ENCODE assay signal across 8 cellular contexts in genomic region chr17:15999141-15999973, GRCh38. TPM values are rescaled to one million over a fixed set of nuclear protein-coding genes. Genes with fewer than 3 reads are reported as not detected.
A peak's percentile ranks its signal among the peaks of the same experiment; 100 is the strongest.
DNase-seq lines count a peak whose midpoint lies in the region; ATAC-seq lines count a peak whose summit lies in the region.

Gene TTC19 (plus strand): TSS chr17:15999824. CDS start chr17:15999849, 25 bp downstream.
Gene ZSWIM7 (minus strand): TSS chr17:15999704. CDS start chr17:15999594, 110 bp downstream.

- peaks cover 14% of the 10 kb centered on the region for H3K79me1 ChIP-seq in mesendoderm (ENCODE audit: low read length)

- peak within 1 kb of the TSS; percentile 97 for H3K23ac ChIP-seq in mesendoderm (ENCODE audit: low read length)

- peak within 1 kb of the TSS; percentile 72 for H3K18ac ChIP-seq in mesendoderm (ENCODE audit: low read length)

- H3K9me3 ChIP-seq in HUES48 (ENCODE audit: control insufficient read depth, insufficient read depth, low read length) (0 out of 2 replicates have a peak, but pooled peaks cover 3% of the 10 kb centered on the region), NT2/D1 (ENCODE audit: insufficient read depth, low read length) (peaks cover 24% of the 10 kb centered on the region), endocrine pancreas (ENCODE audit: control insufficient read depth, low read length) (peaks cover 2% of the 10 kb centered on the region)

- H3K27ac ChIP-seq in HUES48 (ENCODE audit: low read depth, low read length) (peak within 1 kb of the TSS; percentile 97), mesendoderm (ENCODE audit: low read depth, low read length) (peak within 1 kb of the TSS; percentile 96)

- peak; percentile 94 for ATAC-seq in GM21423 (IDR thresholded peaks at IDR 0.05; ENCODE audit: unreplicated experiment)

- H3K4me2 ChIP-seq in mesendoderm (ENCODE audit: low read length): peak within 1 kb of the TSS; percentile 89

- H3K4ac ChIP-seq in mesendoderm (ENCODE audit: low read depth, low read length): peak within 1 kb of the TSS; percentile 58

- peaks cover 20% of the 10 kb centered on the region for H3K79me2 ChIP-seq in mesendoderm (ENCODE audit: control insufficient read depth, insufficient read depth, low read length)

- no peaks in the 10 kb centered on the region for H3K27me3 ChIP-seq in HUES48 (ENCODE audit: control insufficient read depth, insufficient read depth, low read length)
- no peaks in the 10 kb centered on the region for H3K27me3 ChIP-seq in NT2/D1 (ENCODE audit: insufficient read depth, insufficient read length)
- no peaks in the 10 kb centered on the region for H3K27me3 ChIP-seq in endocrine pancreas (ENCODE audit: control insufficient read depth, insufficient read depth, low read length)
- no peaks in the 10 kb centered on the region for H3K27me3 ChIP-seq in mesendoderm (ENCODE audit: insufficient read depth, low read length, poor library complexity)

- DNase-seq in D341Med (ENCODE audit: low spot score) (peak; percentile 93), NT2/D1 (ENCODE audit: low read depth, low spot score) (peak; percentile 91), mesendoderm (peak; percentile 98)
- DNase-seq in activated CD8-positive, alpha-beta memory T cell treated with anti-CD3 and anti-CD28 coated beads, Interleukin-2, amount 50 U/mL, for 1 hour (ENCODE audit: extremely low read depth): peak; percentile 72
- peak; percentile 91 for DNase-seq in stimulated activated CD8-positive, alpha-beta memory T cell treated with anti-CD3 and anti-CD28 coated beads, Interleukin-12 subunit alpha, Interleukin-12 subunit beta, amount 100 ng/mL, for 4 hours (ENCODE audit: low read depth)

- peak within 1 kb of the TSS; percentile 69 for H2BK5ac ChIP-seq in mesendoderm (ENCODE audit: low read length)

- H3K56ac ChIP-seq in mesendoderm (ENCODE audit: low read length): peak within 1 kb of the TSS; percentile 99

- peak within 1 kb of the TSS; percentile 94 for H3K4me3 ChIP-seq in HUES48 (ENCODE audit: low read depth, low read length)
- H3K4me3 ChIP-seq in NT2/D1 (ENCODE audit: insufficient read length, low read depth): peak within 1 kb of the TSS; percentile 86
- peak within 1 kb of the TSS; percentile 100 for H3K4me3 ChIP-seq in endocrine pancreas (ENCODE audit: control insufficient read depth, insufficient read depth, low read length)
- H3K4me3 ChIP-seq in mesendoderm (ENCODE audit: low read length): peak within 1 kb of the TSS; percentile 90

- H2BK120ac ChIP-seq in mesendoderm (ENCODE audit: low read depth, low read length): no peak within 1 kb of the TSS

- H4K8ac ChIP-seq in mesendoderm (ENCODE audit: low read depth, low read length): peak within 1 kb of the TSS; percentile 87

- no peak within 1 kb of the TSS for H2BK15ac ChIP-seq in mesendoderm (replicated peaks; ENCODE audit: low read depth)

- no peak within 1 kb of the TSS for H4K5ac ChIP-seq in mesendoderm (ENCODE audit: low read length)

- H3K9ac ChIP-seq in HUES48 (ENCODE audit: low read depth, low read length): peak within 1 kb of the TSS; percentile 94
- peak within 1 kb of the TSS; percentile 93 for H3K9ac ChIP-seq in NT2/D1 (ENCODE audit: insufficient read length, low read depth)
- H3K9ac ChIP-seq in endocrine pancreas (ENCODE audit: control insufficient read depth, insufficient read depth, low read length): peak within 1 kb of the TSS; percentile 95
- peak within 1 kb of the TSS; percentile 90 for H3K9ac ChIP-seq in mesendoderm (ENCODE audit: low read length)

- WGBS in mesendoderm (ENCODE audit: extremely low coverage, insufficient coverage, low lambda C conversion rate): no CpG with 5 or more reads among the region's 91 CpGs

- H3K4me1 ChIP-seq in HUES48 (ENCODE audit: control insufficient read depth, insufficient read depth, low read length): peaks cover 8% of the 10 kb centered on the region
- no peaks in the 10 kb centered on the region for H3K4me1 ChIP-seq in NT2/D1 (ENCODE audit: insufficient read depth, insufficient read length)
- peaks cover 7% of the 10 kb centered on the region for H3K4me1 ChIP-seq in endocrine pancreas (ENCODE audit: control insufficient read depth, insufficient read depth, low read length)
- peaks cover 3% of the 10 kb centered on the region for H3K4me1 ChIP-seq in mesendoderm (ENCODE audit: control insufficient read depth, low read depth, low read length)

- no peak within 1 kb of the TSS for H2AK5ac ChIP-seq in mesendoderm (ENCODE audit: low read length)

- peaks cover 38% of the 10 kb centered on the region for H3K36me3 ChIP-seq in HUES48 (ENCODE audit: control insufficient read depth, insufficient read depth, low read length)
- H3K36me3 ChIP-seq in NT2/D1 (ENCODE audit: insufficient read depth, insufficient read length, low read length): peaks cover 50% of the 10 kb centered on the region
- peaks cover 10% of the 10 kb centered on the region for H3K36me3 ChIP-seq in endocrine pancreas (ENCODE audit: control insufficient read depth, insufficient read depth, low read length)
- H3K36me3 ChIP-seq in mesendoderm (ENCODE audit: control insufficient read depth, insufficient read depth, low read length): no peaks in the 10 kb centered on the region

RNA-seq across cellular contexts. Expression of gene TTC19, which starts in this region (rescaled TPM):
- polyA plus RNA-seq in mesendoderm (2013, experiment 1 of 2): 31.5 TPM
- polyA plus RNA-seq in mesendoderm (2013, experiment 2 of 2): 32.0 TPM

RNA-seq across cellular contexts. Expression of gene ZSWIM7, which starts in this region (rescaled TPM):
- polyA plus RNA-seq in mesendoderm (2013, experiment 1 of 2): 34.6 TPM
- polyA plus RNA-seq in mesendoderm (2013, experiment 2 of 2): 33.3 TPM

Comparison
In these comparisons a context has a peak if more than half of its experiments do, and no peak if none do; other contexts are left out.
1. Peak in every context shown above with its lines: DNase-seq, ATAC-seq, H3K4me3 ChIP-seq and H3K27ac ChIP-seq.